In the genomic region with DNA sequence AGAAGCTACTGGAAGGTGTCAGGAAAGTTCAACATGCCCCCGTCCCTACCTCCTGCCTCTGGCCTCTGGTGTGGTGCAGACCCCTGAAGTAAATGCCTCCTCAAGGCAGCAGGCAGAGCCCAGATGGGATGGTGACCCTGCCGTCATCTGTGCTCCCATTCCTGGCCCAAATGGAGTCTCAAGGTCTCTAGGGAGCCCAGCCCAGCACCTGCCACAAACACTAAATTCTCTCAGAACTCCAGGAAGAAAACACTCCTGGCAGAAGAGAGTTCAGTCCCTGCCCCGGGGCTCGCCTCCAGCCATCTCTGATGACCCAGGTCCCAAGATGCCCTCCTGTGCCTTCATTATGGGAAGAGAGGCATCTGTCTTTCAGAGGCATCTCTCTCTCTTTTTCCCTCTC, we compare ENCODE assay signal across 28 cellular contexts.
"Had no signal": no experiment of that assay in that cellular context is flagged by ENCODE, and none has a peak within 500 bp of the region (broad histone marks: within the 10 kb centered on the region; RNA-seq: fewer than 3 reads in every experiment).

No MANE protein-coding gene starts in this region.

- H3K27ac ChIP-seq: left lung, lower lobe of right lung, parathyroid adenoma, psoas muscle, right atrium auricular region, right lobe of liver, tibial nerve, uterus had no signal

- H3K4me3 ChIP-seq: left lung, lower lobe of right lung, psoas muscle, right atrium auricular region, right lobe of liver, smooth muscle cell, tibial nerve, uterus had no signal

- DNase-seq: hypothalamus; immature natural killer cell; kidney; left colon; left lung; lower lobe of right lung; mammary epithelial cell; mesenchymal stem cell; naive thymus-derived CD8-positive, alpha-beta T cell; nucleus accumbens; psoas muscle; right lobe of liver; stimulated activated CD4-positive, alpha-beta T cell treated with anti-CD3 and anti-CD28 coated beads, Interleukin-1b, Interleukin-23, amount 100 ng/mL, for 48 hours; stimulated activated CD4-positive, alpha-beta T cell treated with anti-CD3 and anti-CD28 coated beads, Interleukin-2, amount 100 ng/mL, for 48 hours; stimulated activated CD4-positive, alpha-beta T cell treated with anti-CD3 and anti-CD28 coated beads, Interleukin-4, amount 100 ng/mL, for 4 hours; stimulated activated CD8-positive, alpha-beta memory T cell treated with anti-CD3 and anti-CD28 coated beads, Interleukin-4, amount 100 ng/mL, for 48 hours; stimulated activated naive CD4-positive, alpha-beta T cell treated with Interleukin-2 at 50 U/mL for 16 hours; stimulated activated naive CD8-positive, alpha-beta T cell treated with anti-CD3 and anti-CD28 coated beads, Interleukin-15, amount 100 ng/mL, for 72 hours; substantia nigra; uterus had no signal

- H3K4me3 Mint-ChIP-seq: immature natural killer cell; naive thymus-derived CD8-positive, alpha-beta T cell; nephron; stimulated activated memory B cell treated with anti-CD40 and anti-IgM and Interleukin-4, amounts not matched to agents 10 μg/mL and 1 μg/mL and 100 μg/mL, for 72 hours; stimulated activated naive CD8-positive, alpha-beta T cell treated with anti-CD3 and anti-CD28 coated beads, Interleukin-15, amount 100 ng/mL, for 72 hours; type B pancreatic cell had no signal

- H3K4me1 ChIP-seq: left lung, lower lobe of right lung, parathyroid adenoma, psoas muscle, right atrium auricular region, right lobe of liver, uterus had no signal

- FAIRE-seq: islet of Langerhans, kidney had no signal

- H3K9me3 ChIP-seq: left lung, lower lobe of right lung, psoas muscle, right atrium auricular region, right lobe of liver, uterus had no signal

- H3K36me3 ChIP-seq: left lung, lower lobe of right lung, right atrium auricular region, right lobe of liver, tibial nerve, uterus had no signal

- H3K9me3 Mint-ChIP-seq: immature natural killer cell; naive thymus-derived CD8-positive, alpha-beta T cell; nephron; stimulated activated memory B cell treated with anti-CD40 and anti-IgM and Interleukin-4, amounts not matched to agents 10 μg/mL and 1 μg/mL and 100 μg/mL, for 72 hours; stimulated activated naive CD8-positive, alpha-beta T cell treated with anti-CD3 and anti-CD28 coated beads, Interleukin-15, amount 100 ng/mL, for 72 hours; type B pancreatic cell had no signal

- H3K4me1 Mint-ChIP-seq: immature natural killer cell; naive thymus-derived CD8-positive, alpha-beta T cell; stimulated activated memory B cell treated with anti-CD40 and anti-IgM and Interleukin-4, amounts not matched to agents 10 μg/mL and 1 μg/mL and 100 μg/mL, for 72 hours; stimulated activated naive CD8-positive, alpha-beta T cell treated with anti-CD3 and anti-CD28 coated beads, Interleukin-15, amount 100 ng/mL, for 72 hours had no signal

- H3K27me3 Mint-ChIP-seq: type B pancreatic cell had no signal

- H3K27ac Mint-ChIP-seq: immature natural killer cell; naive thymus-derived CD8-positive, alpha-beta T cell; stimulated activated memory B cell treated with anti-CD40 and anti-IgM and Interleukin-4, amounts not matched to agents 10 μg/mL and 1 μg/mL and 100 μg/mL, for 72 hours; type B pancreatic cell had no signal

- H3K36me3 Mint-ChIP-seq: immature natural killer cell; naive thymus-derived CD8-positive, alpha-beta T cell; stimulated activated memory B cell treated with anti-CD40 and anti-IgM and Interleukin-4, amounts not matched to agents 10 μg/mL and 1 μg/mL and 100 μg/mL, for 72 hours; type B pancreatic cell had no signal

- H3K4me2 ChIP-seq: smooth muscle cell had no signal

- ATAC-seq: left colon; left lung; lower lobe of right lung; naive thymus-derived CD8-positive, alpha-beta T cell; psoas muscle; stimulated activated memory B cell treated with anti-CD40 and anti-IgM and Interleukin-4, amounts not matched to agents 10 μg/mL and 1 μg/mL and 100 μg/mL, for 72 hours; stimulated activated naive CD8-positive, alpha-beta T cell treated with anti-CD3 and anti-CD28 coated beads, Interleukin-15, amount 100 ng/mL, for 72 hours had no signal

- H3K9ac ChIP-seq: parathyroid adenoma had no signal

- H3K27me3 ChIP-seq: left lung, right atrium auricular region, right lobe of liver, tibial nerve, uterus had no signal
